ENCODE assay signal across 2 cellular contexts in the genomic region with DNA sequence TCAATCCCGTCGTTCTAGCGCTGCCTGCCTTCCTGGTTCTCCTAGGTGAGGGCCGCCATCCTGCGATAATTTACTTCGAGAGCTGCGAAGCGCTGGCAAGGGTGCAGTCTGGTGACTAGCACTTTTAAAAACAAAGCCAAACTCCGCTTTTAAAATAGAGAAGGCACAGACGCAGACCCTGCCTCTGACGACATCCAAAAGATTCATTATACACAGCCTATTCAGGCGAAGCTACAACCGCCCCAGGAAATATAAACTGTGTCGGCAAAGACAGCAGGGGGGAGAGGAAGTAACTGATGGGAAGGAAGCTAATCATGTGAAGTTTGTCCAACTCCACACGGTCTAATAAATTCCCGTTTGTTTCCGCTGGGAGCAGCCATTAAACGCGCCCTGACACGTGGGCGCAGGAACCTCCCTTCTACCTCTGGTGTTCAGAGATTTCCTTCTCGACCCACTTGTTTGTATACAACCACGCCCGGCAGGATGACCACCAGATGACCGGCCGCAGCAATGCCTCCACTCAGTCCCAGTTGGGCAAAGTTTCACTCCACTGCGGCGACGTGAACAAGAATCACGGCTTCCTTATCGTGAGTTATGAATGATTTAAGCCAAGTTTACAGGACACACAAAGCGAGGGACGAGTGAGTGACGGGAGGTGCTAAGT.
A peak's percentile ranks its signal among the peaks of the same experiment; 100 is the strongest.
TF ChIP-seq lines count a peak whose summit lies in the region.

No MANE protein-coding gene starts in this region.

TF ChIP-seq in SK-N-SH, 30 proteins besides CTCF, POLR2A, EP300 and RAD21:
- peak; percentile 97 for TF ChIP-seq MXI1 (IDR thresholded peaks at IDR 0.05; ENCODE audit: low read depth, low read length)
- TF ChIP-seq IRF3 (IDR thresholded peaks at IDR 0.05; ENCODE audit: low read depth, low read length): no peak
- no peak for TF ChIP-seq TCF12 (IDR thresholded peaks at IDR 0.05)
- no peak; the same call in 1 of the 2 replicates for TF ChIP-seq POLR2AphosphoS5 (IDR thresholded peaks at IDR 0.05; ENCODE audit: low read depth, low read length)
- no peak for TF ChIP-seq FOSL2 (IDR thresholded peaks at IDR 0.05; ENCODE audit: borderline replicate concordance, low read depth)
- peak; percentile 90; the same call in 1 of the 2 replicates for TF ChIP-seq SIN3A (IDR thresholded peaks at IDR 0.05; ENCODE audit: borderline replicate concordance, low read depth, low read length)
- no peak for TF ChIP-seq CHD2 (IDR thresholded peaks at IDR 0.05; ENCODE audit: low read length, partially characterized antibody)
- TF ChIP-seq NRF1 (IDR thresholded peaks at IDR 0.05; ENCODE audit: low read depth, low read length): no peak
- TF ChIP-seq YY1 (IDR thresholded peaks at IDR 0.05; ENCODE audit: low read depth): peak; percentile 83
- TF ChIP-seq ELF1 (IDR thresholded peaks at IDR 0.05): peak; percentile 34; the same call in 1 of the 2 replicates
- TF ChIP-seq, protein P1, sequence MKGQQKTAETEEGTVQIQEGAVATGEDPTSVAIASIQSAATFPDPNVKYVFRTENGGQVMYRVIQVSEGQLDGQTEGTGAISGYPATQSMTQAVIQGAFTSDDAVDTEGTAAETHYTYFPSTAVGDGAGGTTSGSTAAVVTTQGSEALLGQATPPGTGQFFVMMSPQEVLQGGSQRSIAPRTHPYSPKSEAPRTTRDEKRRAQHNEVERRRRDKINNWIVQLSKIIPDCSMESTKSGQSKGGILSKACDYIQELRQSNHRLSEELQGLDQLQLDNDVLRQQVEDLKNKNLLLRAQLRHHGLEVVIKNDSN (IDR thresholded peaks at IDR 0.05; ENCODE audit: borderline replicate concordance, low read depth): peak; percentile 51; the same call in 1 of the 2 replicates
- TF ChIP-seq MEF2A (IDR thresholded peaks at IDR 0.05; ENCODE audit: borderline replicate concordance, low read depth): no peak
- TF ChIP-seq GABPA (IDR thresholded peaks at IDR 0.05; ENCODE audit: low read depth): no peak
- no peak for TF ChIP-seq JUND (IDR thresholded peaks at IDR 0.05)
- TF ChIP-seq NFIC (IDR thresholded peaks at IDR 0.05; ENCODE audit: borderline replicate concordance): no peak
- no peak for TF ChIP-seq SMC3 (IDR thresholded peaks at IDR 0.05; ENCODE audit: low read depth, low read length)
- peak; percentile 49; the same call in 1 of the 2 replicates for TF ChIP-seq TAF1 (IDR thresholded peaks at IDR 0.05; ENCODE audit: borderline replicate concordance, low read depth, low read length)
- TF ChIP-seq USF2 (IDR thresholded peaks at IDR 0.05; ENCODE audit: borderline replicate concordance, low read depth, low read length): no peak
- peak; percentile 91 for TF ChIP-seq MAX (IDR thresholded peaks at IDR 0.05; ENCODE audit: low read depth)

TF ChIP-seq in endothelial cell of umbilical vein, 7 proteins besides CTCF, POLR2A, EP300 and RAD21:
- TF ChIP-seq MAX (IDR thresholded peaks at IDR 0.05; ENCODE audit: insufficient read depth, insufficient read length): peak; percentile 93
- peak; percentile 85 for TF ChIP-seq POLR2AphosphoS5 (IDR thresholded peaks at IDR 0.05; ENCODE audit: insufficient read depth, low read depth, low read length)
- peak; percentile 87 for TF ChIP-seq MYC (IDR thresholded peaks at IDR 0.05; ENCODE audit: low read depth, low read length)
- TF ChIP-seq GATA2 (IDR thresholded peaks at IDR 0.05; ENCODE audit: insufficient read depth, insufficient read length, low read depth, low read length): peak; percentile 35
- TF ChIP-seq FOS (IDR thresholded peaks at IDR 0.05; ENCODE audit: borderline replicate concordance, insufficient read depth, low read length): no peak
- peak; percentile 5 for TF ChIP-seq JUN (IDR thresholded peaks at IDR 0.05; ENCODE audit: borderline replicate concordance, insufficient read depth, insufficient read length, low read depth)
